In genomic region chr5:138391859-138392386, GRCh38 we compare ENCODE assay signal across 19 cellular contexts. TPM values are rescaled to one million over a fixed set of nuclear protein-coding genes. Genes with fewer than 3 reads are reported as not detected.
DNase-seq lines count a peak whose midpoint lies in the region; ATAC-seq, FAIRE-seq and TF ChIP-seq lines count a peak whose summit lies in the region.
"Had no signal": no experiment of that assay in that cellular context is flagged by ENCODE, and none has a peak within 500 bp of the region (broad histone marks: within the 10 kb centered on the region; RNA-seq: fewer than 3 reads in every experiment).

No MANE protein-coding gene starts in this region.

- no peak for ATAC-seq in GM18867 (IDR thresholded peaks at IDR 0.05; ENCODE audit: unreplicated experiment)

- H3K36me3 ChIP-seq in bronchial epithelial cell (ENCODE audit: control insufficient read depth, insufficient read depth, low read length) = peaks cover 18% of the 10 kb centered on the region

- no peaks in the 10 kb centered on the region for H3K9me3 Mint-ChIP-seq in neural crest cell
- H3K9me3 Mint-ChIP-seq: activated B cell treated with CpG ODN at 0.5 μM for 24 hours; activated T-helper 2 cell treated with anti-CD3 and anti-CD28 coated beads, Interferon-gamma antibody, Interleukin-2, Interleukin-4, amounts not matched to agents 10 μg/mL and 5 μg/mL and 100 μg/mL, durations not matched to agents 14 hours and 24 hours and 36 hours; IgD-negative memory B cell had no signal

- peak overlapping the region; percentile 77 for H3K27ac ChIP-seq in temporal lobe (ENCODE audit: low read depth, low read length)
- H3K27ac ChIP-seq: coronary artery, thyroid gland had no signal

- peak overlapping the region; percentile 24 for H3K4me3 Mint-ChIP-seq in neural crest cell
- H3K4me3 Mint-ChIP-seq: activated B cell treated with CpG ODN at 0.5 μM for 24 hours, IgD-negative memory B cell had no signal

- no peak overlapping the region for H3K4me3 ChIP-seq in bronchial epithelial cell (ENCODE audit: low read depth, low read length)
- H3K4me3 ChIP-seq: coronary artery, thyroid gland had no signal

- H3K36me3 Mint-ChIP-seq in neural crest cell (ENCODE audit: low read depth) = peaks cover 26% of the 10 kb centered on the region

- peaks cover 26% of the 10 kb centered on the region for H3K4me1 Mint-ChIP-seq in neural crest cell
- H3K4me1 Mint-ChIP-seq: activated B cell treated with CpG ODN at 0.5 μM for 24 hours, IgD-negative memory B cell had no signal

- H3K27me3 Mint-ChIP-seq in neural crest cell (ENCODE audit: low read depth) = no peaks in the 10 kb centered on the region
- H3K27me3 Mint-ChIP-seq: activated B cell treated with CpG ODN at 0.5 μM for 24 hours, IgD-negative memory B cell had no signal

- FAIRE-seq in bronchial epithelial cell (lab: Jason Lieb, UNC) = no peak

- peak; percentile 29 for DNase-seq in bronchial epithelial cell (ENCODE audit: low read depth)
- DNase-seq in cardiac septum (ENCODE audit: low spot score) = peak; percentile 75
- DNase-seq in neural crest cell (ENCODE audit: low read depth, low spot score) = peak; percentile 13
- no peak for DNase-seq in A172 (ENCODE audit: low spot score)
- no peak for DNase-seq in HuH-7.5 (ENCODE audit: low spot score)
- DNase-seq: activated B cell treated with CpG ODN at 0.5 μM for 24 hours, DMS 273 treated with DMSO at 0.1 percent for 48 hours, mesendoderm, MV-4-11, NCI-H1930, NCI-H510A treated with DMSO at 0.1 percent for 48 hours, SIG-M5, T-helper 2 cell, thyroid gland had no signal

- intact Hi-C loops in cardiac septum (cut with DNase I) = no loop called here

- TF ChIP-seq CTCF in bronchial epithelial cell (IDR thresholded peaks at IDR 0.05; ENCODE audit: insufficient read depth, low read length, severe bottlenecking) (no peak), neural crest cell (conservative IDR thresholded peaks at IDR 0.05) (no peak)

- no peaks in the 10 kb centered on the region for H3K27me3 ChIP-seq in bronchial epithelial cell (ENCODE audit: control insufficient read depth, insufficient read depth, low read length)
- H3K27me3 ChIP-seq: thyroid gland had no signal

- peak overlapping the region; percentile 83 for H3K27ac Mint-ChIP-seq in neural crest cell (ENCODE audit: unreplicated experiment)
- H3K27ac Mint-ChIP-seq: activated B cell treated with CpG ODN at 0.5 μM for 24 hours; activated T-helper 2 cell treated with anti-CD3 and anti-CD28 coated beads, Interferon-gamma antibody, Interleukin-2, Interleukin-4, amounts not matched to agents 10 μg/mL and 5 μg/mL and 100 μg/mL, durations not matched to agents 14 hours and 24 hours and 36 hours had no signal

RNA-seq across cellular contexts. Expression of gene KDM3B, which starts 39.4 kb away (rescaled TPM):
- total RNA-seq in bronchial epithelial cell (42.4 and 44.5 TPM in 2 replicates), cardiac septum (48.5 TPM), neural crest cell (100 and 104 TPM in 2 replicates), temporal lobe (70.6 TPM)
- 45.5 and 50.5 TPM in 2 replicates for total RNA-seq in A172 (2014; rRNA removed; shearing (Covaris generic))

RNA-seq across cellular contexts. Expression of gene REEP2, which starts 46.9 kb away (rescaled TPM):
- total RNA-seq in bronchial epithelial cell = 2.4 and 4.5 TPM in 2 replicates
- 10.8 TPM for total RNA-seq in cardiac septum
- 55.1 and 59.2 TPM in 2 replicates for total RNA-seq in neural crest cell
- 73.5 TPM for total RNA-seq in temporal lobe
- total RNA-seq in A172 (2014; rRNA removed; shearing (Covaris generic)) = 37.7 and 43.5 TPM in 2 replicates
- total RNA-seq: activated B cell treated with CpG ODN at 0.5 μM for 24 hours had no signal

RNA-seq across cellular contexts. Expression of gene FAM53C, which starts 53.9 kb away (rescaled TPM):
- total RNA-seq in bronchial epithelial cell = 10.3 and 17.7 TPM in 2 replicates
- total RNA-seq in cardiac septum = 23.8 TPM
- total RNA-seq in neural crest cell = 64.9 and 66.8 TPM in 2 replicates
- 16.0 TPM for total RNA-seq in temporal lobe
- 25.4 and 30.7 TPM in 2 replicates for total RNA-seq in A172 (2014; rRNA removed; shearing (Covaris generic))

Comparison
In these comparisons a context has a peak if more than half of its experiments do, and no peak if none do; other contexts are left out.
1. DNase-seq: peak in bronchial epithelial cell (single experiment), cardiac septum (single experiment) and neural crest cell (single experiment); none in A172 (single experiment) and HuH-7.5 (single experiment).